Comparison of ENCODE assay signal across 8 cellular contexts in the genomic region with DNA sequence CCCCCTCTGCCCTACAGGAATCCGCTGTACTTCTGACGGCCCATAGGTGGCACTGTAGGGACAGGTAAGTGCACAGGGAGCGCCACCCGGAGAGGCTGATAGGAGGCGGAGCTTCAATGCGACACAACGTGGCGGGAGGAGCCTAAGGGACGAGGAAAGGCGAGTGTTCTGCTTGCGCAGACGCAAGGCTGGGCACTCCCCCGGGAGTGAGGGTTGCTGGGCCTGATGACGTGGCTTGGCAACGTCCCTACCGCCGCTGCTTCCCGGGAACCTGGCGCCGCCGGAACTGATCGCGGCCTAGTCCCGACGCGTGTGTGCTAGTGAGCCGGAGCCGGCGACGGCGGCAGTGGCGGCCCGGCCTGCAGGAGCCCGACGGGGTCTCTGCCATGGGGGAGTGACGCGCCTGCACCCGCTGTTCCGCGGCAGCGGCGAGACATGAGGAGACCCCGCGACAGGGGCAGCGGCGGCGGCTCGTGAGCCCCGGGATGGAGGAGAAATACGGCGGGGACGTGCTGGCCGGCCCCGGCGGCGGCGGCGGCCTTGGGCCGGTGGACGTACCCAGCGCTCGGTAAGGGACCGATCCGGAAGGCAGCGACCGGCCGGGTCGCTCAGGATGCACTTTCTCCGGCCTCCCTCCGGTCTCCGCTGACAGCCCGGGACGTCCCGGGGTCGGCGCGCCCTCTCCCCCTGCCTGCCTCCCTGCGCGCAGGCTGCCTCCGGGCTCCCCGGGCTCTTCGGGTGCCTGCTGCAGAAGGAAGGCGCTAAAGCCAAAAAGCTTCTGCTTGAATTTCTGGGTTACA. TPM values are rescaled to one million over a fixed set of nuclear protein-coding genes. Genes with fewer than 3 reads are reported as not detected.
DNase-seq lines count a peak whose midpoint lies in the region; ATAC-seq and TF ChIP-seq lines count a peak whose summit lies in the region.

A gene (plus strand): TSS at position 244 of the 800 bp plus-strand sequence. CDS start 242 bp downstream, at position 486.

- H3K36me3 ChIP-seq in left lung, result peaks cover 0 to 7% of the 10 kb centered on the region in 2 donors

- peak; percentile 88 to 92 for TF ChIP-seq CTCF in left lung (IDR thresholded peaks at IDR 0.05)

- H3K9me3 ChIP-seq in left lung, result no peaks in the 10 kb centered on the region

- peak; percentile 85 to 100 (median 96) for DNase-seq in C1 segment of cervical spinal cord (lab: John Stamatoyannopoulos, UW)
- DNase-seq in NCI-H69 (lab: John Stamatoyannopoulos, UW), result peak; percentile 100
- DNase-seq in activated CD4-positive, alpha-beta T cell treated with anti-CD3 and anti-CD28 coated beads, Interleukin-2, amount 50 U/mL, for 1 hour, result peak; percentile 97
- peak; percentile 100 for DNase-seq in dedifferentiated amniotic fluid mesenchymal stem cell (ENCODE audit: extremely low spot score)
- peak; percentile 100 for DNase-seq in left lung
- DNase-seq in stimulated activated CD4-positive, alpha-beta T cell treated with anti-CD3 and anti-CD28 coated beads, Interleukin-4, amount 100 ng/mL, for 1 hour, result peak; percentile 95

- H3K27ac ChIP-seq in left lung, result peak within 1 kb of the TSS; percentile 95 to 97

- H3K4me1 ChIP-seq in left lung, result peaks cover 8 to 25% of the 10 kb centered on the region in 2 donors

- intact Hi-C loops in left lung (cut with DNase I), result no loop called here

- H3K4me3 ChIP-seq in left lung, result peak within 1 kb of the TSS; percentile 88 to 95

- peak; percentile 99 for ATAC-seq in GM19324 (IDR thresholded peaks at IDR 0.05; ENCODE audit: low FRiP score, unreplicated experiment)
- peak; percentile 99 for ATAC-seq in HG03520 (IDR thresholded peaks at IDR 0.05; ENCODE audit: unreplicated experiment)
- peak; percentile 100 for ATAC-seq in left lung

- no peaks in the 10 kb centered on the region for H3K27me3 ChIP-seq in left lung

RNA-seq across cellular contexts. Expression of the gene that starts here (rescaled TPM):
- total RNA-seq in left lung, result 10 to 100 TPM; 56.0 to 75.9 TPM

Comparison
In these comparisons a context has a peak if more than half of its experiments do, and no peak if none do; other contexts are left out.
1. Peak in every context shown above with its lines: DNase-seq, ATAC-seq, H3K4me3 ChIP-seq and H3K27ac ChIP-seq.